14 cellular contexts compared by ENCODE assay signal in the genomic region with DNA sequence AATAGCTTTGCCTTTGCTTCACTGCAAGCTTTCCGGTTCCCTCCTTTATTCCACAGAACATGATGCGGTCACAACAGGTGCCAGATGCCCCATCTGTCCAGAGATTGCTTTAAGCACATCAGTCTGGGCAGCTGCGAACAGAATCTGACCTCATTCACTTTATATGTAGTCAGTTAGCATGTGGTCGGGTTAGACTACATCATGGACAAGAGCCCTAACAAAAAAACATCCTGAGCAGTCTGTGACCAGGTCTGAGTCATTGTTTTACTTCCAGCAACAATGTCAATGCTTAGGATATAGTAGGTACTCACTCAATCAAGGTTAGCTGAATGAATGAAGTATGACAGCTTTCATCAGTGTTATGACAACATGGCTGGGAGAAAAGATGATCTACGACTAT.
DNase-seq lines count a peak whose midpoint lies in the region; ATAC-seq, FAIRE-seq and TF ChIP-seq lines count a peak whose summit lies in the region.
"Had no signal": no experiment of that assay in that cellular context is flagged by ENCODE, and none has a peak within 500 bp of the region (broad histone marks: within the 10 kb centered on the region; RNA-seq: fewer than 3 reads in every experiment).

No MANE protein-coding gene starts in this region.

- no peak for FAIRE-seq in kidney (lab: Jason Lieb, UNC)
- FAIRE-seq: G401.6 had no signal

- ATAC-seq in stimulated activated naive CD8-positive, alpha-beta T cell treated with anti-CD3 and anti-CD28 coated beads, Interleukin-15, Interleukin-2, amounts not matched to agents 100 U/mL and 50 U/mL, for 24 hours, result peak; percentile 52
- no peak for ATAC-seq in HG03442 (IDR thresholded peaks at IDR 0.05; ENCODE audit: unreplicated experiment)

- no peaks in the 10 kb centered on the region for H3K9me3 ChIP-seq in kidney (ENCODE audit: control insufficient read depth in 1 of 2, low read length in 2 of 2)
- H3K9me3 ChIP-seq: transverse colon had no signal

- intact Hi-C loops in kidney (cut with DNase I), result no loop called here

- in situ Hi-C loops in KBM-7 (cut with MboI; ENCODE audit: low pct_unique_long_range_greater_than_20kb, low sequenced_read_pairs), result no loop called here

- no peaks in the 10 kb centered on the region for H3K36me3 ChIP-seq in kidney (ENCODE audit: control insufficient read depth in 1 of 2, insufficient read depth in 2 of 2, low read length in 2 of 2)
- H3K36me3 ChIP-seq: transverse colon had no signal

- H3K4me1 ChIP-seq in kidney (ENCODE audit: control insufficient read depth in 1 of 2, insufficient read depth in 1 of 2, low read depth in 1 of 2, low read length in 2 of 2), result no peaks in the 10 kb centered on the region
- H3K4me1 ChIP-seq: transverse colon had no signal

- no peak overlapping the region for H3K9ac ChIP-seq in kidney (ENCODE audit: low read length in 2 of 2)
- H3K9ac ChIP-seq: parathyroid adenoma had no signal

- H3K4me3 ChIP-seq in kidney (ENCODE audit: low read length in 2 of 2), result no peak overlapping the region
- H3K4me3 ChIP-seq: transverse colon had no signal

- DNase-seq in NCI-H2171 treated with DMSO at 0.1 percent for 48 hours (lab: John Stamatoyannopoulos, UW), result peak; percentile 43
- DNase-seq in NCI-H2171 (lab: John Stamatoyannopoulos, UW), result no peak
- peak; percentile 86 for DNase-seq in SHP77 treated with DMSO at 0.1 percent for 48 hours (lab: John Stamatoyannopoulos, UW)
- peak; percentile 87 for DNase-seq in glomerular endothelial cell (ENCODE audit: extremely low read depth, low read depth, low spot score)
- DNase-seq in stimulated activated naive CD8-positive, alpha-beta T cell treated with anti-CD3 and anti-CD28 coated beads, Interleukin-15, Interleukin-2, amounts not matched to agents 100 U/mL and 50 U/mL, for 24 hours, result no peak
- DNase-seq in KBM-7, result no peak
- no peak for DNase-seq in kidney
- DNase-seq: left cardiac atrium, NCI-H345, transverse colon had no signal

- H3K27ac ChIP-seq in kidney (ENCODE audit: low read depth in 2 of 2, low read length in 2 of 2), result no peak overlapping the region
- H3K27ac ChIP-seq: 22Rv1, parathyroid adenoma, transverse colon had no signal

- no peak for TF ChIP-seq CTCF in kidney (IDR thresholded peaks at IDR 0.05; ENCODE audit: borderline replicate concordance, extremely low read depth, insufficient read depth)

Comparison
In these comparisons a context has a peak if more than half of its experiments do, and no peak if none do; other contexts are left out.
1. DNase-seq: peak in NCI-H2171 treated with DMSO at 0.1 percent for 48 hours (single experiment), SHP77 treated with DMSO at 0.1 percent for 48 hours (single experiment) and glomerular endothelial cell (single experiment); none in NCI-H2171 (single experiment), stimulated activated naive CD8-positive, alpha-beta T cell treated with anti-CD3 and anti-CD28 coated beads, Interleukin-15, Interleukin-2, amounts not matched to agents 100 U/mL and 50 U/mL, for 24 hours (single experiment), KBM-7 (single experiment) and kidney (single experiment).